8 cellular contexts compared by ENCODE assay signal in genomic region chr17:8382880-8383142, GRCh38. TPM values are rescaled to one million over a fixed set of nuclear protein-coding genes. Genes with fewer than 3 reads are reported as not detected.
DNase-seq lines count a peak whose midpoint lies in the region; ATAC-seq, FAIRE-seq and TF ChIP-seq lines count a peak whose summit lies in the region.

No MANE protein-coding gene starts in this region.

- no peaks in the 10 kb centered on the region for H3K27me3 Mint-ChIP-seq in T-helper 1 cell treated with Interleukin-12 subunit alpha and Interleukin-12 subunit beta and Interleukin-4 antibody, amounts not matched to agents 30 μg/mL and 1 μg/mL, for 36 hours (ENCODE audit: low read depth)
- H3K27me3 Mint-ChIP-seq in activated naive CD8-positive, alpha-beta T cell treated with anti-CD3 and anti-CD28 coated beads for 36 hours: peaks cover 5% of the 10 kb centered on the region

- H3K36me3 Mint-ChIP-seq in T-helper 1 cell treated with Interleukin-12 subunit alpha and Interleukin-12 subunit beta and Interleukin-4 antibody, amounts not matched to agents 30 μg/mL and 1 μg/mL, for 36 hours (ENCODE audit: low read depth): peaks cover 44% of the 10 kb centered on the region
- peaks cover 52% of the 10 kb centered on the region for H3K36me3 Mint-ChIP-seq in activated naive CD8-positive, alpha-beta T cell treated with anti-CD3 and anti-CD28 coated beads for 36 hours

- H3K4me1 ChIP-seq in kidney (ENCODE audit: control insufficient read depth in 1 of 2, insufficient read depth in 1 of 2, low read depth in 1 of 2, low read length in 2 of 2) (peaks cover 22 to 26% of the 10 kb centered on the region in 2 donors), thyroid gland (peaks cover 20 to 25% of the 10 kb centered on the region in 2 donors)

- H3K27ac Mint-ChIP-seq in T-helper 1 cell treated with Interleukin-12 subunit alpha and Interleukin-12 subunit beta and Interleukin-4 antibody, amounts not matched to agents 30 μg/mL and 1 μg/mL, for 36 hours: peak overlapping the region; percentile 93
- H3K27ac Mint-ChIP-seq in activated naive CD8-positive, alpha-beta T cell treated with anti-CD3 and anti-CD28 coated beads for 36 hours: peak overlapping the region; percentile 99

- H3K9me3 ChIP-seq in kidney (ENCODE audit: control insufficient read depth in 1 of 2, low read length in 2 of 2): no peaks in the 10 kb centered on the region
- no peaks in the 10 kb centered on the region for H3K9me3 ChIP-seq in thyroid gland

- H3K4me3 Mint-ChIP-seq in T-helper 1 cell treated with Interleukin-12 subunit alpha and Interleukin-12 subunit beta and Interleukin-4 antibody, amounts not matched to agents 30 μg/mL and 1 μg/mL, for 36 hours: peak overlapping the region; percentile 94
- H3K4me3 Mint-ChIP-seq in activated naive CD8-positive, alpha-beta T cell treated with anti-CD3 and anti-CD28 coated beads for 36 hours: peak overlapping the region; percentile 97

- DNase-seq in T-helper 1 cell (no peak), kidney (no peak), thyroid gland (no peak), NCI-H2107 treated with DMSO at 0.1 percent for 48 hours (lab: John Stamatoyannopoulos, UW; ENCODE audit: unreplicated experiment) (no peak)
- no peak for DNase-seq in activated naive CD8-positive, alpha-beta T cell treated with anti-CD3 and anti-CD28 coated beads for 36 hours
- DNase-seq in activated CD8-positive, alpha-beta memory T cell treated with anti-CD3 and anti-CD28 coated beads, Interleukin-2, amount 50 U/mL, for 4 hours: no peak

- H3K27me3 ChIP-seq in thyroid gland: no peaks in the 10 kb centered on the region

- 0 to 3% methylated on average over 15 of the region's 15 CpGs for WGBS in thyroid gland, 2 donors

- FAIRE-seq in kidney (lab: Jason Lieb, UNC): no peak

- TF ChIP-seq POLR2A in thyroid gland (IDR thresholded peaks at IDR 0.05): no peak

- intact Hi-C loops in kidney (cut with DNase I) (no loop called here), thyroid gland (cut with DNase I) (no loop called here)

- H3K36me3 ChIP-seq in kidney (ENCODE audit: control insufficient read depth in 1 of 2, insufficient read depth in 2 of 2, low read length in 2 of 2) (peaks cover 19 to 34% of the 10 kb centered on the region in 2 donors), thyroid gland (peaks cover 26 to 33% of the 10 kb centered on the region in 2 donors)

- peak overlapping the region in 1 of 2 donors; percentile 78 for H3K27ac ChIP-seq in kidney (ENCODE audit: low read depth in 2 of 2, low read length in 2 of 2)
- peak overlapping the region in 2 of 3 donors; percentile 63 to 87 for H3K27ac ChIP-seq in thyroid gland

- no peaks in the 10 kb centered on the region for H3K9me3 Mint-ChIP-seq in T-helper 1 cell treated with Interleukin-12 subunit alpha and Interleukin-12 subunit beta and Interleukin-4 antibody, amounts not matched to agents 30 μg/mL and 1 μg/mL, for 36 hours
- H3K9me3 Mint-ChIP-seq in activated naive CD8-positive, alpha-beta T cell treated with anti-CD3 and anti-CD28 coated beads for 36 hours: no peaks in the 10 kb centered on the region

- peak overlapping the region in 1 of 2 donors; percentile 78 for H3K9ac ChIP-seq in kidney (ENCODE audit: low read length in 2 of 2)

- ATAC-seq in HG03135 (IDR thresholded peaks at IDR 0.05; ENCODE audit: unreplicated experiment): no peak

- peaks cover 49% of the 10 kb centered on the region for H3K4me1 Mint-ChIP-seq in T-helper 1 cell treated with Interleukin-12 subunit alpha and Interleukin-12 subunit beta and Interleukin-4 antibody, amounts not matched to agents 30 μg/mL and 1 μg/mL, for 36 hours (ENCODE audit: low read depth)
- H3K4me1 Mint-ChIP-seq in activated naive CD8-positive, alpha-beta T cell treated with anti-CD3 and anti-CD28 coated beads for 36 hours: peaks cover 53% of the 10 kb centered on the region

- TF ChIP-seq CTCF in kidney (IDR thresholded peaks at IDR 0.05; ENCODE audit: borderline replicate concordance, extremely low read depth, insufficient read depth): no peak
- TF ChIP-seq CTCF in thyroid gland (IDR thresholded peaks at IDR 0.05): no peak

- H3K4me3 ChIP-seq in kidney (ENCODE audit: low read length in 2 of 2) (peak overlapping the region; percentile 87 to 99), thyroid gland (replicated peaks in 1 of 3) (peak overlapping the region; percentile 11 to 60 (median 27))

RNA-seq across cellular contexts. Expression of gene RPL26, which starts 0.2 kb away (rescaled TPM):
- 1,000 to 10,000 TPM; 2,835 to 2,863 TPM for total RNA-seq in activated naive CD8-positive, alpha-beta T cell treated with anti-CD3 and anti-CD28 coated beads for 36 hours
- total RNA-seq in kidney (1,267 TPM), thyroid gland (1,000 to 10,000 TPM; 2,728 to 5,465 (median 3,162) TPM)
- 2,696 TPM for polyA plus RNA-seq in kidney (ENCODE audit: insufficient read depth, low read depth, low replicate concordance)

RNA-seq across cellular contexts. Expression of gene RNF222, which starts 14.8 kb away (rescaled TPM):
- total RNA-seq in activated naive CD8-positive, alpha-beta T cell treated with anti-CD3 and anti-CD28 coated beads for 36 hours: under 1 TPM; 0.14 to 0.22 TPM
- not detected for total RNA-seq in kidney
- polyA plus RNA-seq in kidney (ENCODE audit: insufficient read depth, low read depth, low replicate concordance): not detected
- not detected for total RNA-seq in thyroid gland

RNA-seq across cellular contexts. Expression of gene ODF4, which starts 43.2 kb away (rescaled TPM):
- total RNA-seq in activated naive CD8-positive, alpha-beta T cell treated with anti-CD3 and anti-CD28 coated beads for 36 hours: not detected
- not detected for total RNA-seq in kidney
- not detected for polyA plus RNA-seq in kidney (ENCODE audit: insufficient read depth, low read depth, low replicate concordance)
- not detected for total RNA-seq in thyroid gland

RNA-seq across cellular contexts. Expression of gene NDEL1, which starts 52.9 kb away (rescaled TPM):
- total RNA-seq in activated naive CD8-positive, alpha-beta T cell treated with anti-CD3 and anti-CD28 coated beads for 36 hours: 10 to 100 TPM; 37.5 to 47.8 TPM
- total RNA-seq in kidney (66.1 TPM), thyroid gland (10 to 100 TPM; 56.0 to 77.7 (median 59.5) TPM)
- polyA plus RNA-seq in kidney (ENCODE audit: insufficient read depth, low read depth, low replicate concordance): 17.9 TPM
